1 cellular context compared by ENCODE assay signal in the genomic region with DNA sequence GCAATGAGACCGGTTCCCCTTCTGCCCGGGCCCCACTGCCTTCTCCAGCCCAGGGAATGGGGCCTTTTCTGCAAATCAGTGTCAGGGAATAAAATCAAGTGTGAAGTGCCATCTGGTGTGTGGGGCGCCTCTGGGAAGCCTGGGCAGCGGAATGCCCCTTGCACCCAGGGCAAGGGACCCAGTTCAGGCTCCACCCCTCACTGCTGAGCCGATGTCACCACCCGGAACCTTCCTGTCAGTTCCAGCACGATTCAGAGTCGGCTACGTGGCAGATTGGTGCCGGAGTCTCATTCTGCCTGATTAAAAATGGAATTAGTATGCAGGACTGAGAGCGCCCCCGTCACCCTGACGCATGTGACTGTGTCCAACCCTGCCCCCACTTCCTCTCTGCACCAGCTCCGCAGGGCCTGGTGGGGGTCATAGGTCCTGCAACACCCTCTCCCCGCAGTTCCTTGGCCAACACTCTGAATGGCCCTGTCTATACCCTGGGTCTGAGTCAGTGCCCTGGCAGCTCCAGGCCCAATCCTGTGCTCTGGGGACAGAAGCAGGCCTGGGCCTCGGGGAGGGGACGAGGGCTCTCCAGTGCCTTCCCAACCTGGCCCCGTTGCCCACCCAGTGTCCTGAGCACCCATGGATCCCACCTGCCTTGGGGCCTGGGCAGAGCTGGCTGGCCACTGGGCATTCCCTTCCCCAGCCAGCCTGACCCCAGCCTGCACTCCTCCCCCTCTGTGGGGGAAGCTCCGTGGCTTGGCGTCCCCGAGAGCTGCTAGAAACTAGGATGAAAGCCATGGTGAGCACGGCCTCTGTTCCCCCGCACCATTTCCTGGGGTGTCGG.
TF ChIP-seq lines count a peak whose summit lies in the region.

No MANE protein-coding gene starts in this region.

TF ChIP-seq in neural cell, 6 proteins besides CTCF, POLR2A, EP300 and RAD21:
- TF ChIP-seq, protein P1, sequence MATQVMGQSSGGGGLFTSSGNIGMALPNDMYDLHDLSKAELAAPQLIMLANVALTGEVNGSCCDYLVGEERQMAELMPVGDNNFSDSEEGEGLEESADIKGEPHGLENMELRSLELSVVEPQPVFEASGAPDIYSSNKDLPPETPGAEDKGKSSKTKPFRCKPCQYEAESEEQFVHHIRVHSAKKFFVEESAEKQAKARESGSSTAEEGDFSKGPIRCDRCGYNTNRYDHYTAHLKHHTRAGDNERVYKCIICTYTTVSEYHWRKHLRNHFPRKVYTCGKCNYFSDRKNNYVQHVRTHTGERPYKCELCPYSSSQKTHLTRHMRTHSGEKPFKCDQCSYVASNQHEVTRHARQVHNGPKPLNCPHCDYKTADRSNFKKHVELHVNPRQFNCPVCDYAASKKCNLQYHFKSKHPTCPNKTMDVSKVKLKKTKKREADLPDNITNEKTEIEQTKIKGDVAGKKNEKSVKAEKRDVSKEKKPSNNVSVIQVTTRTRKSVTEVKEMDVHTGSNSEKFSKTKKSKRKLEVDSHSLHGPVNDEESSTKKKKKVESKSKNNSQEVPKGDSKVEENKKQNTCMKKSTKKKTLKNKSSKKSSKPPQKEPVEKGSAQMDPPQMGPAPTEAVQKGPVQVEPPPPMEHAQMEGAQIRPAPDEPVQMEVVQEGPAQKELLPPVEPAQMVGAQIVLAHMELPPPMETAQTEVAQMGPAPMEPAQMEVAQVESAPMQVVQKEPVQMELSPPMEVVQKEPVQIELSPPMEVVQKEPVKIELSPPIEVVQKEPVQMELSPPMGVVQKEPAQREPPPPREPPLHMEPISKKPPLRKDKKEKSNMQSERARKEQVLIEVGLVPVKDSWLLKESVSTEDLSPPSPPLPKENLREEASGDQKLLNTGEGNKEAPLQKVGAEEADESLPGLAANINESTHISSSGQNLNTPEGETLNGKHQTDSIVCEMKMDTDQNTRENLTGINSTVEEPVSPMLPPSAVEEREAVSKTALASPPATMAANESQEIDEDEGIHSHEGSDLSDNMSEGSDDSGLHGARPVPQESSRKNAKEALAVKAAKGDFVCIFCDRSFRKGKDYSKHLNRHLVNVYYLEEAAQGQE (IDR thresholded peaks at IDR 0.05; ENCODE audit: borderline replicate concordance): no peak
- TF ChIP-seq POLR2AphosphoS5 (IDR thresholded peaks at IDR 0.05): no peak
- no peak for TF ChIP-seq SMC3 (conservative IDR thresholded peaks at IDR 0.05; ENCODE audit: poor library complexity)
- no peak for TF ChIP-seq TAF1 (IDR thresholded peaks at IDR 0.05; ENCODE audit: low read depth)
- TF ChIP-seq EZH2 (IDR thresholded peaks at IDR 0.05; ENCODE audit: borderline replicate concordance, insufficient read depth, low read length, poor library complexity, severe bottlenecking): no peak
- TF ChIP-seq MXI1 (conservative IDR thresholded peaks at IDR 0.05; ENCODE audit: poor library complexity, severe bottlenecking): no peak
